ENCODE assay signal across 25 cellular contexts in the genomic region with DNA sequence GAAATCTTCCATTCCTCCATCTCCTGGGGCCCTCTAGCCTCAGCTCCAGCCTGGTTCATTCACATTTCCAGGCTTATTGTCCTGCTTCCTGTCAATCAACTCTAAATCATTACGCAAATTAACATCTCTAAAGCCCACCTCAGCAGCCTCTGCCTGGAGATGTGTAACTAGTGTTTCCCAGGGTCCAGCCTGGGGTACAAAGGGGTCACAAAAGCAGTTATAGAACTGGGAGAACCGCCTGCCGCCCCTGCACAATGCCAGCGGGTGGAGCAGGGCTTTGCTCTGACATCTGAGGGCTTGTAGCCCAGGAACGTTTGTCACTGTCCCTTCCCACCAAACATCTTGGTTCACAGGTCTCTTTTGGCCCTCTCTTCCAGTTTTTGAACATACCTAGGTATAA.
"Had no signal": no experiment of that assay in that cellular context is flagged by ENCODE, and none has a peak within 500 bp of the region (broad histone marks: within the 10 kb centered on the region; RNA-seq: fewer than 3 reads in every experiment).

No MANE protein-coding gene starts in this region.

- H3K36me3 Mint-ChIP-seq: activated naive CD4-positive, alpha-beta T cell treated with anti-CD3 and anti-CD28 coated beads, Interleukin-2, amount 50 U/mL, for 72 hours; brain; stimulated activated effector memory CD8-positive, alpha-beta T cell treated with anti-CD3 and anti-CD28 coated beads, Interleukin-12 subunit alpha, Interleukin-12 subunit beta, amount 100 ng/mL, for 72 hours had no signal

- H3K27ac ChIP-seq: lower lobe of right lung, parathyroid adenoma, right lobe of liver, skin epidermis, testis, uterus, VCaP had no signal

- ATAC-seq: activated CD8-positive, alpha-beta T cell treated with anti-CD3 and anti-CD28 coated beads, Interleukin-2, amount 10 ng/mL, durations not matched to agents 7 days and 5 days; activated naive CD4-positive, alpha-beta T cell treated with anti-CD3 and anti-CD28 coated beads, Interleukin-2, amount 50 U/mL, for 72 hours; left lobe of liver; lower lobe of right lung; mucosa of descending colon; right lobe of liver; stimulated activated effector memory CD8-positive, alpha-beta T cell treated with anti-CD3 and anti-CD28 coated beads, Interleukin-12 subunit alpha, Interleukin-12 subunit beta, amount 100 ng/mL, for 72 hours had no signal

- H3K4me1 ChIP-seq: lower lobe of right lung, parathyroid adenoma, right lobe of liver, testis, uterus had no signal

- H3K27ac Mint-ChIP-seq: activated CD4-positive, alpha-beta T cell treated with anti-CD3 and anti-CD28 coated beads, Interleukin-2, amount 10 ng/mL, durations not matched to agents 7 days and 5 days; activated CD8-positive, alpha-beta T cell treated with anti-CD3 and anti-CD28 coated beads, Interleukin-2, amount 10 ng/mL, durations not matched to agents 7 days and 5 days; activated T-helper 1 cell treated with anti-CD3 and anti-CD28 coated beads, Interleukin-12 subunit alpha, Interleukin-12 subunit beta, Interleukin-2, Interleukin-4 antibody, amounts not matched to agents 30 ng/mL and 10 ng/mL and 1 ng/mL, durations not matched to agents 14 hours and 24 hours and 36 hours; stimulated activated effector memory CD8-positive, alpha-beta T cell treated with anti-CD3 and anti-CD28 coated beads, Interleukin-12 subunit alpha, Interleukin-12 subunit beta, amount 100 ng/mL, for 72 hours had no signal

- DNase-seq: activated CD4-positive, alpha-beta T cell treated with anti-CD3 and anti-CD28 coated beads, Interleukin-2, amount 10 ng/mL, durations not matched to agents 7 days and 5 days; activated CD4-positive, CD25-positive, alpha-beta regulatory T cell treated with anti-CD3 and anti-CD28 coated beads, Interleukin-2, amount 50 U/mL, for 72 hours; activated CD8-positive, alpha-beta T cell treated with anti-CD3 and anti-CD28 coated beads, Interleukin-2, amount 10 ng/mL, durations not matched to agents 7 days and 5 days; activated gamma-delta T cell treated with Interleukin-2 at 50 U/mL for 16 hours; aorta; effector CD4-positive, alpha-beta T cell; erythroblast; foreskin fibroblast; lower lobe of right lung; mesendoderm; mucosa of descending colon; nucleus accumbens; right lobe of liver; stimulated activated CD4-positive, alpha-beta T cell treated with anti-CD3 and anti-CD28 coated beads, Interleukin-2, amount 100 ng/mL, for 24 hours; testis; trophoblast cell; uterus had no signal

- H3K4me3 ChIP-seq: lower lobe of right lung, mucosa of descending colon, right lobe of liver, skin epidermis, testis, uterus had no signal

- H3K36me3 ChIP-seq: lower lobe of right lung, right lobe of liver, uterus had no signal

- H3K79me2 ChIP-seq: parathyroid adenoma had no signal

- H3K9me3 Mint-ChIP-seq: activated CD4-positive, alpha-beta T cell treated with anti-CD3 and anti-CD28 coated beads, Interleukin-2, amount 10 ng/mL, durations not matched to agents 7 days and 5 days; activated naive CD4-positive, alpha-beta T cell treated with anti-CD3 and anti-CD28 coated beads, Interleukin-2, amount 50 U/mL, for 72 hours; activated T-helper 1 cell treated with anti-CD3 and anti-CD28 coated beads, Interleukin-12 subunit alpha, Interleukin-12 subunit beta, Interleukin-2, Interleukin-4 antibody, amounts not matched to agents 30 ng/mL and 10 ng/mL and 1 ng/mL, durations not matched to agents 14 hours and 24 hours and 36 hours; stimulated activated effector memory CD8-positive, alpha-beta T cell treated with anti-CD3 and anti-CD28 coated beads, Interleukin-12 subunit alpha, Interleukin-12 subunit beta, amount 100 ng/mL, for 72 hours had no signal

- H3K4me1 Mint-ChIP-seq: activated CD4-positive, alpha-beta T cell treated with anti-CD3 and anti-CD28 coated beads, Interleukin-2, amount 10 ng/mL, durations not matched to agents 7 days and 5 days; stimulated activated effector memory CD8-positive, alpha-beta T cell treated with anti-CD3 and anti-CD28 coated beads, Interleukin-12 subunit alpha, Interleukin-12 subunit beta, amount 100 ng/mL, for 72 hours had no signal

- H3K4me3 Mint-ChIP-seq: activated CD4-positive, alpha-beta T cell treated with anti-CD3 and anti-CD28 coated beads, Interleukin-2, amount 10 ng/mL, durations not matched to agents 7 days and 5 days; activated CD8-positive, alpha-beta T cell treated with anti-CD3 and anti-CD28 coated beads, Interleukin-2, amount 10 ng/mL, durations not matched to agents 7 days and 5 days; activated T-helper 1 cell treated with anti-CD3 and anti-CD28 coated beads, Interleukin-12 subunit alpha, Interleukin-12 subunit beta, Interleukin-2, Interleukin-4 antibody, amounts not matched to agents 30 ng/mL and 10 ng/mL and 1 ng/mL, durations not matched to agents 14 hours and 24 hours and 36 hours; stimulated activated effector memory CD8-positive, alpha-beta T cell treated with anti-CD3 and anti-CD28 coated beads, Interleukin-12 subunit alpha, Interleukin-12 subunit beta, amount 100 ng/mL, for 72 hours had no signal

- H3K9me3 ChIP-seq: lower lobe of right lung, mucosa of descending colon, right lobe of liver, testis, uterus had no signal

- H2AFZ ChIP-seq: parathyroid adenoma had no signal

- H3K27me3 ChIP-seq: right lobe of liver, testis, uterus had no signal

- H3K9ac ChIP-seq: parathyroid adenoma had no signal
